25 cellular contexts compared by ENCODE assay signal in genomic region chr15:73386886-73387506, GRCh38. TPM values are rescaled to one million over a fixed set of nuclear protein-coding genes. Genes with fewer than 3 reads are reported as not detected.
"Had no signal": no experiment of that assay in that cellular context is flagged by ENCODE, and none has a peak within 500 bp of the region (broad histone marks: within the 10 kb centered on the region; RNA-seq: fewer than 3 reads in every experiment).

No MANE protein-coding gene starts in this region.

- H3K4me3 ChIP-seq: left lung, tibial artery had no signal

- H3K27ac ChIP-seq: epithelial cell of prostate, left lung, neutrophil, parathyroid adenoma, tibial artery had no signal

- H3K4me1 ChIP-seq: left lung, parathyroid adenoma had no signal

- H2AFZ ChIP-seq: parathyroid adenoma had no signal

- ATAC-seq: activated naive CD8-positive, alpha-beta T cell treated with anti-CD3 and anti-CD28 coated beads, Interleukin-2, amount 50 U/mL, for 24 hours; effector memory CD8-positive, alpha-beta T cell; left lung; naive thymus-derived CD8-positive, alpha-beta T cell had no signal

- H3K36me3 ChIP-seq: left lung, neutrophil, tibial artery had no signal

- DNase-seq: activated CD4-positive, alpha-beta T cell treated with anti-CD3 and anti-CD28 coated beads for 1 hour; activated CD4-positive, alpha-beta T cell treated with anti-CD3 and anti-CD28 coated beads, Interleukin-2, amount 50 U/mL, for 4 hours; activated naive CD4-positive, alpha-beta T cell treated with anti-CD3 and anti-CD28 coated beads for 36 hours; activated naive CD8-positive, alpha-beta T cell treated with anti-CD3 and anti-CD28 coated beads, Interleukin-2, amount 50 U/mL, for 24 hours; activated T-cell treated with anti-CD3 and anti-CD28 coated beads for 4 hours; aorta; effector memory CD8-positive, alpha-beta T cell; head of caudate nucleus; kidney; left lung; naive thymus-derived CD8-positive, alpha-beta T cell; stimulated activated CD4-positive, alpha-beta T cell treated with anti-CD3 and anti-CD28 coated beads, Interleukin-4, amount 100 ng/mL, for 24 hours; stimulated activated naive CD4-positive, alpha-beta T cell had no signal

- H3K9ac ChIP-seq: parathyroid adenoma had no signal

- H3K9me3 ChIP-seq: left lung, neutrophil had no signal

- H3K79me2 ChIP-seq: parathyroid adenoma had no signal

RNA-seq across cellular contexts. Expression of gene HCN4, which starts 18.2 kb away (rescaled TPM):
- total RNA-seq: activated naive CD4-positive, alpha-beta T cell treated with anti-CD3 and anti-CD28 coated beads for 36 hours; aorta; dermis blood vessel endothelial cell; fibroblast of lung; naive thymus-derived CD8-positive, alpha-beta T cell; T-helper 1 cell treated with Interleukin-12 subunit alpha and Interleukin-12 subunit beta and Interleukin-4 antibody, amounts not matched to agents 30 ng/mL and 1 ng/mL, for 36 hours had no signal
- polyA plus RNA-seq: fibroblast of lung; naive thymus-derived CD8-positive, alpha-beta T cell had no signal

RNA-seq across cellular contexts. Expression of gene REC114, which starts 56.0 kb away (rescaled TPM):
- total RNA-seq: activated naive CD4-positive, alpha-beta T cell treated with anti-CD3 and anti-CD28 coated beads for 36 hours; aorta; cerebellum; dermis blood vessel endothelial cell; fibroblast of lung; frontal cortex; kidney; left lung; mucosa of gallbladder; naive thymus-derived CD8-positive, alpha-beta T cell; skeletal muscle tissue; subcutaneous adipose tissue; T-helper 1 cell treated with Interleukin-12 subunit alpha and Interleukin-12 subunit beta and Interleukin-4 antibody, amounts not matched to agents 30 ng/mL and 1 ng/mL, for 36 hours had no signal
- polyA plus RNA-seq: aorta, fibroblast of lung had no signal
